In the genomic region with DNA sequence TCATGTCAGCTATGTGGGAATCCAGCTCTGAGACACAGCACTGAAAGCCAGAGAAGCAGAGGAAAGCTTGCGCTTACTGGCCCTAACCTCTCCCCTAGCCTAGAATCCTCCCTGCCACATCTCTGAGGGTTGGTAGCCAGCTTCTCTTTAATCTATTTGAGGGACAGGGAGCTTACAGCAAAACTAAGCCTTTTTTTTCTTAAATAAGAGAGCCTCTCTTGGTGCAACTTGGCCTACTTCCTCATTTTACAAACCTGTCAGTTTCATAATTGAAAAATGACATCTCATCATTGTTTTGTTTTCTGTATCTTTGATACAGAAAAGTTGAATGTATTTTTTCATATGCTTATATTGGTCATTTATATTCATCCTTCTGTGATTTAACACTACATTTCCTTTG, we compare ENCODE assay signal across 12 cellular contexts.
DNase-seq lines count a peak whose midpoint lies in the region; ATAC-seq and TF ChIP-seq lines count a peak whose summit lies in the region.
"Had no signal": no experiment of that assay in that cellular context is flagged by ENCODE, and none has a peak within 500 bp of the region (broad histone marks: within the 10 kb centered on the region; RNA-seq: fewer than 3 reads in every experiment).

No MANE protein-coding gene starts in this region.

- no peaks in the 10 kb centered on the region; the same call in 1 of the 2 replicates for H3K9me3 ChIP-seq in OCI-LY7 (ENCODE audit: low read length)
- H3K9me3 ChIP-seq in effector memory CD4-positive, alpha-beta T cell (ENCODE audit: control insufficient read depth, low read length) = no peaks in the 10 kb centered on the region

- H4K20me1 ChIP-seq in OCI-LY7 (ENCODE audit: insufficient read depth, low read length) = no peaks in the 10 kb centered on the region

- H3K36me3 ChIP-seq in OCI-LY7 (ENCODE audit: insufficient read depth, low read length) = no peaks in the 10 kb centered on the region
- H3K36me3 ChIP-seq in effector memory CD4-positive, alpha-beta T cell (ENCODE audit: control insufficient read depth, insufficient read depth, low read length) = no peaks in the 10 kb centered on the region

- peak; percentile 84 for ATAC-seq in GM19467 (IDR thresholded peaks at IDR 0.05; ENCODE audit: unreplicated experiment)
- peak; percentile 88 for ATAC-seq in HG03095 (IDR thresholded peaks at IDR 0.05; ENCODE audit: unreplicated experiment)
- ATAC-seq: stimulated activated naive CD8-positive, alpha-beta T cell treated with anti-CD3 and anti-CD28 coated beads, Interleukin-15, amount 100 ng/mL, for 72 hours had no signal

- peak; percentile 76 for DNase-seq in GM12865 (ENCODE audit: low read depth)
- DNase-seq in OCI-LY7 (ENCODE audit: low spot score) = peak; percentile 87
- DNase-seq in activated CD4-positive, alpha-beta T cell treated with anti-CD3 and anti-CD28 coated beads, Interleukin-2, amount 10 ng/mL, durations not matched to agents 7 days and 5 days = no peak
- no peak for DNase-seq in effector CD4-positive, alpha-beta T cell
- no peak for DNase-seq in effector memory CD4-positive, alpha-beta T cell
- DNase-seq in iPS-NIHi11 (ENCODE audit: low spot score) = no peak
- DNase-seq: CD4-positive, CD25-positive, alpha-beta regulatory T cell; stimulated activated naive CD8-positive, alpha-beta T cell treated with anti-CD3 and anti-CD28 coated beads, Interleukin-15, amount 100 ng/mL, for 72 hours had no signal

- H3K27ac ChIP-seq in OCI-LY7 (ENCODE audit: low read depth, low read length, poor library complexity, severe bottlenecking) = peak overlapping the region; percentile 93
- H3K27ac ChIP-seq in effector memory CD4-positive, alpha-beta T cell (ENCODE audit: insufficient read depth, low read length, poor library complexity, severe bottlenecking) = no peak overlapping the region
- H3K27ac ChIP-seq: HL-60 had no signal

- H3K4me3 ChIP-seq in GM12865 (ENCODE audit: low read depth, low read length) (no peak overlapping the region), OCI-LY7 (ENCODE audit: low read depth, low read length, poor library complexity, severe bottlenecking) (peak overlapping the region; percentile 40)
- no peak overlapping the region for H3K4me3 ChIP-seq in effector memory CD4-positive, alpha-beta T cell (ENCODE audit: insufficient read depth, low read depth, low read length, poor library complexity, severe bottlenecking)

- no peak overlapping the region for H3K27ac Mint-ChIP-seq in activated CD4-positive, alpha-beta T cell treated with anti-CD3 and anti-CD28 coated beads, Interleukin-2, amount 10 ng/mL, durations not matched to agents 7 days and 5 days
- H3K27ac Mint-ChIP-seq: CD4-positive, CD25-positive, alpha-beta regulatory T cell; stimulated activated naive CD8-positive, alpha-beta T cell treated with anti-CD3 and anti-CD28 coated beads, Interleukin-15, amount 100 ng/mL, for 72 hours had no signal

- H3K27me3 Mint-ChIP-seq in activated CD4-positive, alpha-beta T cell treated with anti-CD3 and anti-CD28 coated beads, Interleukin-2, amount 10 ng/mL, durations not matched to agents 7 days and 5 days = peaks cover 8% of the 10 kb centered on the region
- H3K27me3 Mint-ChIP-seq: CD4-positive, CD25-positive, alpha-beta regulatory T cell had no signal

- H3K4me1 ChIP-seq in OCI-LY7 (ENCODE audit: insufficient read depth, low read length, poor library complexity, severe bottlenecking) = peaks cover 69% of the 10 kb centered on the region
- H3K4me1 ChIP-seq in effector memory CD4-positive, alpha-beta T cell (ENCODE audit: control insufficient read depth, insufficient read depth, low read length, poor library complexity, severe bottlenecking) = no peaks in the 10 kb centered on the region

- no peaks in the 10 kb centered on the region for H3K9me3 Mint-ChIP-seq in activated CD4-positive, alpha-beta T cell treated with anti-CD3 and anti-CD28 coated beads, Interleukin-2, amount 10 ng/mL, durations not matched to agents 7 days and 5 days
- H3K9me3 Mint-ChIP-seq: central memory CD8-positive, alpha-beta T cell; stimulated activated naive CD8-positive, alpha-beta T cell treated with anti-CD3 and anti-CD28 coated beads, Interleukin-15, amount 100 ng/mL, for 72 hours had no signal

- TF ChIP-seq CTCF in GM12865 (IDR thresholded peaks at IDR 0.05; ENCODE audit: insufficient read depth, low read depth, low read length, missing control alignments) = no peak
- TF ChIP-seq CTCF in OCI-LY7 (conservative IDR thresholded peaks at IDR 0.05; ENCODE audit: low read length) = no peak

- no peaks in the 10 kb centered on the region for H3K79me2 ChIP-seq in OCI-LY7 (ENCODE audit: insufficient read depth, low read depth, low read length)

- H3K4me1 Mint-ChIP-seq in activated CD4-positive, alpha-beta T cell treated with anti-CD3 and anti-CD28 coated beads, Interleukin-2, amount 10 ng/mL, durations not matched to agents 7 days and 5 days = peaks cover 4% of the 10 kb centered on the region

- H3K36me3 Mint-ChIP-seq in activated CD4-positive, alpha-beta T cell treated with anti-CD3 and anti-CD28 coated beads, Interleukin-2, amount 10 ng/mL, durations not matched to agents 7 days and 5 days (ENCODE audit: low read depth) = no peaks in the 10 kb centered on the region
- H3K36me3 Mint-ChIP-seq: CD4-positive, CD25-positive, alpha-beta regulatory T cell had no signal

- no peaks in the 10 kb centered on the region for H3K27me3 ChIP-seq in effector memory CD4-positive, alpha-beta T cell (replicated peaks; ENCODE audit: control insufficient read depth, insufficient read depth, low read length, poor library complexity, severe bottlenecking)

- peak overlapping the region; percentile 93; the same call in 1 of the 2 replicates for H2AFZ ChIP-seq in OCI-LY7 (ENCODE audit: low read length)

- CTCF ChIA-PET in OCI-LY7 (lab: Charles Lee; ENCODE audit: unreplicated experiment) = no interaction called here
- CTCF ChIA-PET in activated CD4-positive, alpha-beta T cell treated with anti-CD3 and anti-CD28 coated beads, Interleukin-2, amount 10 ng/mL, durations not matched to agents 7 days and 5 days (lab: Charles Lee) = no interaction called here

- no peaks in the 10 kb centered on the region for H3K9me2 ChIP-seq in OCI-LY7 (ENCODE audit: insufficient read depth, low read length)

- no TSS peak for BruUV-seq in OCI-LY7 (replicated peaks; lab: Mats Ljungman, UMichigan)

- POLR2A ChIA-PET in OCI-LY7 (lab: Charles Lee) = interaction anchor here (0.5 to 2.3 kb wide), 9 partner anchors 8 to 1477 kb away, joined by 3 to 11 read pairs (median 3); partner anchors contain the start of gene RPL14
- POLR2A ChIA-PET in activated CD4-positive, alpha-beta T cell treated with anti-CD3 and anti-CD28 coated beads, Interleukin-2, amount 10 ng/mL, durations not matched to agents 7 days and 5 days (lab: Charles Lee) = no interaction called here

- H3K4me3 Mint-ChIP-seq in activated CD4-positive, alpha-beta T cell treated with anti-CD3 and anti-CD28 coated beads, Interleukin-2, amount 10 ng/mL, durations not matched to agents 7 days and 5 days = no peak overlapping the region
- H3K4me3 Mint-ChIP-seq: CD4-positive, CD25-positive, alpha-beta regulatory T cell; central memory CD8-positive, alpha-beta T cell; stimulated activated naive CD8-positive, alpha-beta T cell treated with anti-CD3 and anti-CD28 coated beads, Interleukin-15, amount 100 ng/mL, for 72 hours had no signal

- H3K4me2 ChIP-seq in OCI-LY7 (ENCODE audit: low read length) = peak overlapping the region; percentile 62

- intact Hi-C loops in OCI-LY7 (cut with micrococcal nuclease; ENCODE audit: unreplicated experiment) = loop anchor here (2.0 to 10.0 kb wide), 3 partner anchors 194 to 408 kb away; partner anchors contain the start of genes RPL14 and ZNF621

Comparison
In these comparisons a context has a peak if more than half of its experiments do, and no peak if none do; other contexts are left out.
1. DNase-seq: peak in GM12865 (single experiment) and OCI-LY7 (single experiment); none in activated CD4-positive, alpha-beta T cell treated with anti-CD3 and anti-CD28 coated beads, Interleukin-2, amount 10 ng/mL, durations not matched to agents 7 days and 5 days (single experiment), effector CD4-positive, alpha-beta T cell (single experiment), effector memory CD4-positive, alpha-beta T cell (0 of 3) and iPS-NIHi11 (single experiment).